ENCODE assay signal across 1 cellular context in the genomic region with DNA sequence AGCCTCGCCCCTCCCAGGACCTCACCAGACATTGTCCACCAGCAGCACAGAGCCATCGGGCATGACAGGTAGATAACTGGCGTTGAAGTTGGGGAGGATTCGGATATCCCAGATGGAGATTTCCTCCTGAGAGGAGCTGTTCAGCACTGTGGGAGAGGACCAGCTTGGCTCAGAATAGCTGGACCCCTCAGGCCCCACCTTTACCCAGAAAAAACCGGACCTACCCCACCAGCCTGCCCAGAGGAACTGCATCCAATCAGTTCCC.
TF ChIP-seq lines count a peak whose summit lies in the region.

No MANE protein-coding gene starts in this region.

TF ChIP-seq in HCT116, 20 proteins besides CTCF, POLR2A, EP300 and RAD21 (continued from another document):
- TF ChIP-seq, protein P1, sequence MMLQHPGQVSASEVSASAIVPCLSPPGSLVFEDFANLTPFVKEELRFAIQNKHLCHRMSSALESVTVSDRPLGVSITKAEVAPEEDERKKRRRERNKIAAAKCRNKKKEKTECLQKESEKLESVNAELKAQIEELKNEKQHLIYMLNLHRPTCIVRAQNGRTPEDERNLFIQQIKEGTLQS (IDR thresholded peaks at IDR 0.05): no peak
- TF ChIP-seq EGR1 (IDR thresholded peaks at IDR 0.05; ENCODE audit: low read depth) (no peak), SRF (IDR thresholded peaks at IDR 0.05; ENCODE audit: low read depth) (no peak), SIN3A (IDR thresholded peaks at IDR 0.05; ENCODE audit: low read depth) (no peak), CBX3 (IDR thresholded peaks at IDR 0.05; ENCODE audit: low read depth) (no peak), ZNF274 (IDR thresholded peaks at IDR 0.05; ENCODE audit: low read depth, low read length) (no peak), YY1 (IDR thresholded peaks at IDR 0.05; ENCODE audit: extremely low read depth, insufficient replicate concordance, low read depth, low read length) (no peak), ELF1 (IDR thresholded peaks at IDR 0.05; ENCODE audit: borderline replicate concordance, low read depth) (no peak)
